Comparison of ENCODE assay signal across 7 cellular contexts in the genomic region with DNA sequence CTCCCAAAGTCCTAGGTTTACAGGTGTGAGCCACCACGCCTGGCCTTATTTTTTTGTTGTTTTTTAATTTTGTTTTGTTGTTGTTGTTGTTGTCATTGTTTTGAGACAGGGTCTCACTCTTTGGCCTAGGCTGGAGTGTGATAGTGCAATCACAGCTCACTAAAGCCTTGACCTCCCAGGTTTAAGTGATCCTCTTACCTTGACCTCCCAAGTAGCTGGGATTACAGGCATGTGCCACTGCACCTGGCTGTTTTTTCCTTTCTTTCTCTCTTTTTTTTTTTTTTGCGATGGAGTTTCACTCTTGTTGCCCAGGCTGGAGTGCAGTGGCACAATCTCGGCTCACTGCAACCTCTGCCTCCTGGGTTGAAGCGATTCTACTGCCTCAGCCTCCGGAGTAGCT. TPM values are rescaled to one million over a fixed set of nuclear protein-coding genes. Genes with fewer than 3 reads are reported as not detected.
A peak's percentile ranks its signal among the peaks of the same experiment; 100 is the strongest.
DNase-seq lines count a peak whose midpoint lies in the region; ATAC-seq, FAIRE-seq and TF ChIP-seq lines count a peak whose summit lies in the region.
"Not testable (repeated sequence)": the region's sequence is repeated elsewhere in the genome, so short reads cannot be mapped to it uniquely, and the experiment has no call there.

No MANE protein-coding gene starts in this region.

- not testable (repeated sequence) for H3K79me1 ChIP-seq in H9 (ENCODE audit: insufficient read depth, low read depth, low read length, poor library complexity, severe bottlenecking); mesenchymal stem cell (replicated peaks; ENCODE audit: low read length, poor library complexity, severe bottlenecking); neuronal stem cell (ENCODE audit: low read depth, low read length)

- H3K23me2 ChIP-seq in H9 (ENCODE audit: insufficient read length, low read depth, low read length, poor library complexity, severe bottlenecking): not testable (repeated sequence)

- H2BK12ac ChIP-seq in H9 (ENCODE audit: insufficient read length, low read depth, low read length); mesenchymal stem cell (ENCODE audit: low read length in 2 of 2); neuronal stem cell (ENCODE audit: low read length): not testable (repeated sequence)

- H3K18ac ChIP-seq in H9 (ENCODE audit: insufficient read length, low read depth, low read length); mesenchymal stem cell (ENCODE audit: low read depth in 1 of 2, low read length in 2 of 2); neuronal stem cell (ENCODE audit: low read length): not testable (repeated sequence)

- not testable (repeated sequence) for TF ChIP-seq CTCF in H9 (conservative IDR thresholded peaks at IDR 0.05); Panc1 (IDR thresholded peaks at IDR 0.05); K562 (IDR thresholded peaks at IDR 0.05 in 2 of 3, conservative IDR thresholded peaks at IDR 0.05 in 1 of 3; ENCODE audit: insufficient read depth in 2 of 3, low read depth in 1 of 3, low read length in 3 of 3); glutamatergic neuron (IDR thresholded peaks at IDR 0.05; ENCODE audit: partially characterized antibody, unreplicated experiment)

- H3K4me1 Mint-ChIP-seq in H9: peaks cover 43 to 50% of the 10 kb centered on the region in 2 experiments
- H3K4me1 Mint-ChIP-seq in glutamatergic neuron (ENCODE audit: low read depth, unreplicated experiment): peaks cover 25% of the 10 kb centered on the region
- peaks cover 35% of the 10 kb centered on the region for H3K4me1 Mint-ChIP-seq in stimulated activated effector memory CD8-positive, alpha-beta T cell treated with anti-CD3 and anti-CD28 coated beads, Interleukin-12 subunit alpha, Interleukin-12 subunit beta, amount 100 ng/mL, for 72 hours

- not testable (repeated sequence) for H4K20me1 ChIP-seq in H9 (ENCODE audit: control insufficient read depth, insufficient read depth, insufficient read length); K562 (replicated peaks; ENCODE audit: control insufficient read depth, insufficient read depth, low read length)

- H3K27ac Mint-ChIP-seq in H9: peak overlapping the region; percentile 81 to 96 (median 85); a peak in 6 of 7 replicates
- H3K27ac Mint-ChIP-seq in glutamatergic neuron (ENCODE audit: unreplicated experiment): not testable (repeated sequence)
- H3K27ac Mint-ChIP-seq in stimulated activated effector memory CD8-positive, alpha-beta T cell treated with anti-CD3 and anti-CD28 coated beads, Interleukin-12 subunit alpha, Interleukin-12 subunit beta, amount 100 ng/mL, for 72 hours: peak overlapping the region; percentile 68

- FAIRE-seq in K562 (lab: Jason Lieb, UNC): not testable (repeated sequence)

- not testable (repeated sequence) for BruUV-seq in Panc1 (replicated peaks; lab: Mats Ljungman, UMichigan); K562 (replicated peaks; lab: Mats Ljungman, UMichigan)

- no CpG with 5 or more reads among the region's 5 CpGs for WGBS in H9 (ENCODE audit: extremely low coverage, insufficient read length, low lambda C conversion rate)
- 42% methylated on average over 3 of the region's 5 CpGs for WGBS in K562 (ENCODE audit: insufficient coverage, low coverage, missing lambda C conversion rate)
- 98% methylated on average over 4 of the region's 5 CpGs for WGBS in mesenchymal stem cell
- WGBS in neuronal stem cell (ENCODE audit: extremely low coverage in 2 of 2, insufficient read length in 2 of 2, insufficient replicate concordance in 1 of 2), 2 donors: no CpG with 5 or more reads among the region's 5 CpGs

- not testable (repeated sequence) for H3K9me1 ChIP-seq in K562 (ENCODE audit: control insufficient read depth, insufficient read depth, low read length)

- H2AK5ac ChIP-seq in H9 (ENCODE audit: insufficient read length, low read length); neuronal stem cell (ENCODE audit: low read depth, low read length): not testable (repeated sequence)
- H2AK5ac ChIP-seq in mesenchymal stem cell (ENCODE audit: low read length, severe bottlenecking): peak overlapping the region; percentile 89

- not testable (repeated sequence) for H3K4me3 Mint-ChIP-seq in H9; stimulated activated effector memory CD8-positive, alpha-beta T cell treated with anti-CD3 and anti-CD28 coated beads, Interleukin-12 subunit alpha, Interleukin-12 subunit beta, amount 100 ng/mL, for 72 hours
- peak overlapping the region; percentile 14 for H3K4me3 Mint-ChIP-seq in glutamatergic neuron (ENCODE audit: unreplicated experiment)

- not testable (repeated sequence) for H3K4me2 ChIP-seq in H9 (ENCODE audit: insufficient read depth, insufficient read length, low read length); K562 (ENCODE audit: insufficient read depth, low read length); mesenchymal stem cell (ENCODE audit: low read length, poor library complexity, severe bottlenecking); neuronal stem cell (ENCODE audit: insufficient read depth, low read length, poor library complexity, severe bottlenecking)

- peaks cover 10 to 15% (median 10%) of the 10 kb centered on the region in 3 experiments; a peak in 6 of 7 replicates for H3K36me3 Mint-ChIP-seq in H9 (ENCODE audit: insufficient read depth in 1 of 3, low read depth in 3 of 3)
- not testable (repeated sequence) for H3K36me3 Mint-ChIP-seq in glutamatergic neuron (ENCODE audit: unreplicated experiment)
- peaks cover 54% of the 10 kb centered on the region for H3K36me3 Mint-ChIP-seq in stimulated activated effector memory CD8-positive, alpha-beta T cell treated with anti-CD3 and anti-CD28 coated beads, Interleukin-12 subunit alpha, Interleukin-12 subunit beta, amount 100 ng/mL, for 72 hours

- H3K14ac ChIP-seq in H9 (ENCODE audit: insufficient read depth, low read length); mesenchymal stem cell (ENCODE audit: low read length in 2 of 2); neuronal stem cell (ENCODE audit: low read length): not testable (repeated sequence)

- H3T11ph ChIP-seq in H9 (ENCODE audit: low read length): not testable (repeated sequence)

- H2BK5ac ChIP-seq in H9 (ENCODE audit: insufficient read length, low read length); mesenchymal stem cell (ENCODE audit: low read depth, low read length, poor library complexity, severe bottlenecking); neuronal stem cell (ENCODE audit: low read length): not testable (repeated sequence)

- H3K27ac ChIP-seq in H9 (ENCODE audit: insufficient read length, low read depth, low read length); K562 (ENCODE audit: extremely low read depth, low read depth, low read length); mesenchymal stem cell (ENCODE audit: low read length, poor library complexity, severe bottlenecking); neuronal stem cell (replicated peaks; ENCODE audit: low read length): not testable (repeated sequence)
- peak overlapping the region; percentile 14; the same call in 1 of the 2 replicates for H3K27ac ChIP-seq in Panc1 (ENCODE audit: low read length)

- CTCF ChIA-PET in Panc1 (lab: Charles Lee); K562 (lab: Yijun Ruan, JAX; ENCODE audit: low intra/inter-chr PET ratio): not testable (repeated sequence)

- intact Hi-C loops in Panc1 (cut with micrococcal nuclease; ENCODE audit: unreplicated experiment); K562 (cut with micrococcal nuclease): not testable (repeated sequence)

- not testable (repeated sequence) for H4K91ac ChIP-seq in H9 (ENCODE audit: insufficient read length, low read depth, low read length); mesenchymal stem cell (ENCODE audit: low read length); neuronal stem cell (ENCODE audit: low read depth, low read length, poor library complexity)

- TF ChIP-seq EP300 in K562 (IDR thresholded peaks at IDR 0.05; ENCODE audit: low read length): not testable (repeated sequence)

- not testable (repeated sequence) for H3K36me3 ChIP-seq in Panc1 (ENCODE audit: control insufficient read depth, insufficient read depth, low read length); mesenchymal stem cell (ENCODE audit: control insufficient read depth in 1 of 2, insufficient read depth in 2 of 2, low read depth in 1 of 2, low read length in 2 of 2)
- H3K36me3 ChIP-seq in K562 (ENCODE audit: control insufficient read depth, insufficient read depth, low read length) (peaks cover 17% of the 10 kb centered on the region), neuronal stem cell (replicated peaks in 1 of 2; ENCODE audit: control insufficient read depth in 2 of 2, insufficient read depth in 2 of 2, low read length in 2 of 2) (peaks cover 0 to 32% of the 10 kb centered on the region in 2 donors)

- not testable (repeated sequence) for H3K56ac ChIP-seq in H9 (ENCODE audit: insufficient read length, low read depth, low read length)

- not testable (repeated sequence) for H3K4me1 ChIP-seq in H9 (ENCODE audit: insufficient read depth, low read length); neuronal stem cell (ENCODE audit: control insufficient read depth in 2 of 2, insufficient read depth in 1 of 2, low read depth in 1 of 2, low read length in 2 of 2)
- H3K4me1 ChIP-seq in Panc1 (ENCODE audit: control insufficient read depth, insufficient read depth, low read length) (peaks cover 56% of the 10 kb centered on the region), K562 (replicated peaks in 1 of 2; ENCODE audit: control insufficient read depth in 2 of 2, insufficient read depth in 2 of 2, low read length in 2 of 2) (peaks cover 10 to 32% of the 10 kb centered on the region in 2 experiments), mesenchymal stem cell (ENCODE audit: control insufficient read depth, insufficient read depth, low read depth, low read length) (peaks cover 10% of the 10 kb centered on the region)

- H4K8ac ChIP-seq in H9 (replicated peaks; ENCODE audit: insufficient read length, low read depth, low read length); mesenchymal stem cell (ENCODE audit: low read length); neuronal stem cell (ENCODE audit: low read depth, low read length): not testable (repeated sequence)

- in situ Hi-C loops in Panc1 (cut with HindIII; ENCODE audit: low pct_unique_long_range_greater_than_20kb, low sequenced_read_pairs); K562 (cut with MboI): not testable (repeated sequence)

- H4K5ac ChIP-seq in H9 (ENCODE audit: insufficient read length, low read depth, low read length): not testable (repeated sequence)

- not testable (repeated sequence) for ATAC-seq in Panc1; stimulated activated effector memory CD8-positive, alpha-beta T cell treated with anti-CD3 and anti-CD28 coated beads, Interleukin-12 subunit alpha, Interleukin-12 subunit beta, amount 100 ng/mL, for 72 hours
- peak; percentile 6; the same call in 1 of the 3 replicates for ATAC-seq in K562

- H3K4me3 ChIP-seq in Panc1 (ENCODE audit: low read depth in 2 of 2, low read length in 2 of 2); K562; mesenchymal stem cell (ENCODE audit: insufficient read depth in 1 of 2, low read depth in 1 of 2, low read length in 2 of 2); neuronal stem cell (ENCODE audit: low read length in 2 of 2): not testable (repeated sequence)

- not testable (repeated sequence) for H2BK15ac ChIP-seq in H9 (ENCODE audit: low read depth, low read length); mesenchymal stem cell (ENCODE audit: low read depth, poor library complexity, severe bottlenecking); neuronal stem cell (ENCODE audit: low read length)

- TF ChIP-seq POLR2A in K562 (conservative IDR thresholded peaks at IDR 0.05): not testable (repeated sequence)

- not testable (repeated sequence) for H3K4ac ChIP-seq in H9 (ENCODE audit: low read depth, low read length); mesenchymal stem cell (ENCODE audit: low read depth in 1 of 2, low read length in 2 of 2); neuronal stem cell (ENCODE audit: low read length)

- H3K79me2 ChIP-seq in H9 (ENCODE audit: insufficient read depth, low read length) (peaks cover 47% of the 10 kb centered on the region; the same call in 1 of the 2 replicates), K562 (ENCODE audit: control insufficient read depth, insufficient read depth, low read length) (peaks cover 97% of the 10 kb centered on the region)

- H2AFZ ChIP-seq in H9 (ENCODE audit: low read length); K562 (ENCODE audit: low read depth, low read length); mesenchymal stem cell (ENCODE audit: low read depth, low read length); neuronal stem cell (ENCODE audit: low read length): not testable (repeated sequence)

- H2BK20ac ChIP-seq in H9 (ENCODE audit: low read depth, low read length, poor library complexity, severe bottlenecking): not testable (repeated sequence)

- not testable (repeated sequence) for DNase-seq in H9; Panc1 (ENCODE audit: low read depth, low spot score); K562 (ENCODE audit: extremely low read depth in 1 of 4, low spot score in 3 of 4); glutamatergic neuron; mesenchymal stem cell; neuronal stem cell (ENCODE audit: low spot score); stimulated activated effector memory CD8-positive, alpha-beta T cell treated with anti-CD3 and anti-CD28 coated beads, Interleukin-12 subunit alpha, Interleukin-12 subunit beta, amount 100 ng/mL, for 72 hours (ENCODE audit: low spot score in 2 of 2)

- not testable (repeated sequence) for H3K27me3 Mint-ChIP-seq in H9 (ENCODE audit: low read depth); glutamatergic neuron (ENCODE audit: unreplicated experiment)

- not testable (repeated sequence) for H3K9me3 ChIP-seq in H9 (ENCODE audit: control insufficient read depth, low read depth, low read length); Panc1 (ENCODE audit: control insufficient read depth, insufficient read depth, low read depth, low read length); K562 (replicated peaks; ENCODE audit: control insufficient read depth, insufficient read depth, low read depth, low read length); mesenchymal stem cell (ENCODE audit: control insufficient read depth, low read length); neuronal stem cell (replicated peaks in 1 of 2; ENCODE audit: control insufficient read depth in 2 of 2, insufficient read depth in 1 of 2, low read depth in 1 of 2, low read length in 2 of 2)

- not testable (repeated sequence) for H3K9ac ChIP-seq in H9 (ENCODE audit: extremely low read depth, insufficient read length, low read length); K562 (ENCODE audit: insufficient read depth in 1 of 2, low read depth in 2 of 2, low read length in 2 of 2); mesenchymal stem cell (ENCODE audit: low read length); neuronal stem cell (ENCODE audit: low read depth, low read length, poor library complexity)

- H3K9me3 Mint-ChIP-seq in H9; glutamatergic neuron (ENCODE audit: unreplicated experiment); stimulated activated effector memory CD8-positive, alpha-beta T cell treated with anti-CD3 and anti-CD28 coated beads, Interleukin-12 subunit alpha, Interleukin-12 subunit beta, amount 100 ng/mL, for 72 hours: not testable (repeated sequence)

- not testable (repeated sequence) for TF ChIP-seq RAD21 in K562 (CRISPR knock-in tag; conservative IDR thresholded peaks at IDR 0.05 in 1 of 2, IDR thresholded peaks at IDR 0.05 in 1 of 2)

- not testable (repeated sequence) for H3K23ac ChIP-seq in H9 (ENCODE audit: insufficient read length, low read depth, low read length); mesenchymal stem cell (ENCODE audit: low read length in 2 of 2); neuronal stem cell (ENCODE audit: low read depth, low read length, poor library complexity)

- POLR2A ChIA-PET in Panc1 (lab: Charles Lee): interaction anchor here (0.7 kb wide), 2 partner anchors 8 to 12 kb away, joined by 10 to 14 read pairs; no protein-coding TSS in a partner anchor
- POLR2A ChIA-PET in K562 (lab: Yijun Ruan, JAX): interaction anchor here (0.6 to 3.2 kb wide), 3 partner anchors 9 to 37 kb away, joined by 3 to 32 read pairs (median 4); a partner anchor contains a TSS

- H3K27me3 ChIP-seq in H9 (ENCODE audit: insufficient read depth, low read length); Panc1 (ENCODE audit: control insufficient read depth, insufficient read depth, low read length); K562 (ENCODE audit: control insufficient read depth in 2 of 2, insufficient read depth in 2 of 2, low read length in 2 of 2); mesenchymal stem cell (ENCODE audit: control insufficient read depth in 1 of 2, insufficient read depth in 1 of 2, low read length in 2 of 2); neuronal stem cell (ENCODE audit: control insufficient read depth in 3 of 3, insufficient read depth in 3 of 3, low read depth in 1 of 3, low read length in 3 of 3): not testable (repeated sequence)

- not testable (repeated sequence) for H2BK120ac ChIP-seq in H9 (ENCODE audit: low read depth, low read length, poor library complexity, severe bottlenecking); mesenchymal stem cell (ENCODE audit: low read depth, low read length)
- peak overlapping the region; percentile 5 for H2BK120ac ChIP-seq in neuronal stem cell (ENCODE audit: low read depth, low read length)

RNA-seq across cellular contexts. Expression of a gene that starts 10.1 kb away (rescaled TPM):
- total RNA-seq in H9 (2021) (70.0 and 77.5 TPM in 2 replicates), Panc1 (2021; ENCODE audit: unreplicated experiment) (69.5 TPM), K562 (2014; rRNA removed) (47.5 and 49.0 TPM in 2 replicates), K562 (2014; rRNA removed; fragmentation: Illumina TruSeq; extraction: Trizol) (50.5 and 61.9 TPM in 2 replicates), K562 (2015; rRNA removed; fragmentation: Illumina TruSeq; extraction: Trizol) (37.0 and 43.3 TPM in 2 replicates), K562 (2021) (50.2 and 57.8 TPM in 2 replicates), glutamatergic neuron (ENCODE audit: unreplicated experiment) (146 TPM)
- 28.8 TPM for polyA plus RNA-seq in Panc1 (2012; ENCODE audit: insufficient read length)
- 51.3 and 204 TPM in 2 replicates for total RNA-seq in K562 (2011; cell fraction: chromatin; rRNA removed; ENCODE audit: low replicate concordance)
- 32.4 and 39.9 TPM in 2 replicates for total RNA-seq in K562 (2011; cell fraction: nucleolus; rRNA removed)
- 91.8 and 163 TPM in 2 replicates for total RNA-seq in K562 (2011; cell fraction: nucleoplasm; rRNA removed)
- polyA plus RNA-seq in K562 (2011; rRNA removed) (84.8 and 95.3 TPM in 2 replicates), K562 (2014; fragmentation: Illumina TruSeq; extraction: Trizol) (37.4 and 42.2 TPM in 2 replicates), K562 (2014; fragmentation: Nextera tagmentation; extraction: Ambion mirVana) (10 to 100 TPM; 12.0 to 15.3 TPM), K562 (2014; rRNA removed) (32.6 and 39.1 TPM in 2 replicates)
- 16.1 and 25.6 TPM in 2 replicates for polyA plus RNA-seq in K562 (2011; cell fraction: cytosol; rRNA removed)
- polyA plus RNA-seq in K562 (2011; cell fraction: nucleus; rRNA removed): 127 and 218 TPM in 2 replicates
- 23.8 and 37.6 TPM in 2 replicates for polyA plus RNA-seq in K562 (2012)
- polyA minus RNA-seq in K562 (2011; rRNA and poly(A)+ RNA removed): 90.4 and 110 TPM in 2 replicates
- polyA minus RNA-seq in K562 (2011; cell fraction: cytosol; rRNA and poly(A)+ RNA removed): 23.6 and 34.6 TPM in 2 replicates
- 136 and 212 TPM in 2 replicates for polyA minus RNA-seq in K562 (2011; cell fraction: nucleus; rRNA and poly(A)+ RNA removed)
- polyA plus RNA-seq in mesenchymal stem cell (2013, experiment 1 of 2): 26.3 TPM
- 26.3 TPM for polyA plus RNA-seq in mesenchymal stem cell (2013, experiment 2 of 2)
- polyA plus RNA-seq in neuronal stem cell (2013, experiment 1 of 2): 78.5 TPM
- 82.2 TPM for polyA plus RNA-seq in neuronal stem cell (2013, experiment 2 of 2)
